In the genomic region with DNA sequence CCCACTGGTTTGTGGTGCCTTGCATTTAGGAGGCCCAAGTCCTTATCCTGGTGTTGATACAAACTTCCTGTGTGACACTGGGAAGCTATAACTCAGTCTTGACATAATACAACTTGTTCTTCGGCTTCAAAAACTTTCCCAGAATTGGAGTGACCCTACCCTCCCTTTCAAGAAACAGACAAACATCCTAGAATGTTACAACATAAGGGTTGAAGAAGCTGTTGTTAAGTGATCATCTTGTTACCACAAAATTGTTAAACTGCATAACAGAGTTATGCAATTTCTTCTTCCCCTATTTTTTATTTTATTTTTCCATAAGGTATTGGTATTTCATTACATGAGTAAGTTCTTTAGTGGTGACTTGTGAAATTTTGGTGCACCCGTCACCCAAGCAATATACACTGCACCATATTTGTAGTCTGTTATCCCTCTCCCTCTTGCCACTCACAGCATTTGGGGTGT, we compare ENCODE assay signal across 1 cellular context.
TF ChIP-seq lines count a peak whose summit lies in the region.

No MANE protein-coding gene starts in this region.

TF ChIP-seq in GM12878, 131 proteins besides CTCF, POLR2A, EP300 and RAD21:
- no peak for TF ChIP-seq ZNF217 (IDR thresholded peaks at IDR 0.05)
- TF ChIP-seq, protein P1, sequence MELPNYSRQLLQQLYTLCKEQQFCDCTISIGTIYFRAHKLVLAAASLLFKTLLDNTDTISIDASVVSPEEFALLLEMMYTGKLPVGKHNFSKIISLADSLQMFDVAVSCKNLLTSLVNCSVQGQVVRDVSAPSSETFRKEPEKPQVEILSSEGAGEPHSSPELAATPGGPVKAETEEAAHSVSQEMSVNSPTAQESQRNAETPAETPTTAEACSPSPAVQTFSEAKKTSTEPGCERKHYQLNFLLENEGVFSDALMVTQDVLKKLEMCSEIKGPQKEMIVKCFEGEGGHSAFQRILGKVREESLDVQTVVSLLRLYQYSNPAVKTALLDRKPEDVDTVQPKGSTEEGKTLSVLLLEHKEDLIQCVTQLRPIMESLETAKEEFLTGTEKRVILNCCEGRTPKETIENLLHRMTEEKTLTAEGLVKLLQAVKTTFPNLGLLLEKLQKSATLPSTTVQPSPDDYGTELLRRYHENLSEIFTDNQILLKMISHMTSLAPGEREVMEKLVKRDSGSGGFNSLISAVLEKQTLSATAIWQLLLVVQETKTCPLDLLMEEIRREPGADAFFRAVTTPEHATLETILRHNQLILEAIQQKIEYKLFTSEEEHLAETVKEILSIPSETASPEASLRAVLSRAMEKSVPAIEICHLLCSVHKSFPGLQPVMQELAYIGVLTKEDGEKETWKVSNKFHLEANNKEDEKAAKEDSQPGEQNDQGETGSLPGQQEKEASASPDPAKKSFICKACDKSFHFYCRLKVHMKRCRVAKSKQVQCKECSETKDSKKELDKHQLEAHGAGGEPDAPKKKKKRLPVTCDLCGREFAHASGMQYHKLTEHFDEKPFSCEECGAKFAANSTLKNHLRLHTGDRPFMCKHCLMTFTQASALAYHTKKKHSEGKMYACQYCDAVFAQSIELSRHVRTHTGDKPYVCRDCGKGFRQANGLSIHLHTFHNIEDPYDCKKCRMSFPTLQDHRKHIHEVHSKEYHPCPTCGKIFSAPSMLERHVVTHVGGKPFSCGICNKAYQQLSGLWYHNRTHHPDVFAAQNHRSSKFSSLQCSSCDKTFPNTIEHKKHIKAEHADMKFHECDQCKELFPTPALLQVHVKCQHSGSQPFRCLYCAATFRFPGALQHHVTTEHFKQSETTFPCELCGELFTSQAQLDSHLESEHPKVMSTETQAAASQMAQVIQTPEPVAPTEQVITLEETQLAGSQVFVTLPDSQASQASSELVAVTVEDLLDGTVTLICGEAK (IDR thresholded peaks at IDR 0.05; ENCODE audit: borderline replicate concordance): no peak
- no peak for TF ChIP-seq SREBF1 (IDR thresholded peaks at IDR 0.05; ENCODE audit: low read length)
- TF ChIP-seq BRCA1 (IDR thresholded peaks at IDR 0.05; ENCODE audit: low read depth, low read length): no peak
TF ChIP-seq in GM12878: peak in this region for 0.
